Comparison of ENCODE assay signal across 1 cellular context in genomic region chr2:239253264-239253663, GRCh38.
TF ChIP-seq lines count a peak whose summit lies in the region.

No MANE protein-coding gene starts in this region.

TF ChIP-seq in GM23338, 12 proteins besides CTCF, POLR2A, EP300 and RAD21 (continued from another document):
- no peak for TF ChIP-seq CREB1 (CRISPR knock-in tag; IDR thresholded peaks at IDR 0.05; ENCODE audit: low read depth)
- TF ChIP-seq EZH2 (IDR thresholded peaks at IDR 0.05; ENCODE audit: low read depth, unreplicated experiment): no peak
- TF ChIP-seq ZNF462 (CRISPR knock-in tag; IDR thresholded peaks at IDR 0.05): no peak
TF ChIP-seq in GM23338: peak in this region for 0.
